ENCODE assay signal across 39 cellular contexts in genomic region chrX:140725500-140725899, GRCh38. TPM values are rescaled to one million over a fixed set of nuclear protein-coding genes. Genes with fewer than 3 reads are reported as not detected.
"Had no signal": no experiment of that assay in that cellular context is flagged by ENCODE, and none has a peak within 500 bp of the region (broad histone marks: within the 10 kb centered on the region; RNA-seq: fewer than 3 reads in every experiment).

No MANE protein-coding gene starts in this region.

- H3K27me3 Mint-ChIP-seq: activated B cell treated with CpG ODN at 0.5 μM for 24 hours; activated CD4-positive, alpha-beta memory T cell treated with anti-CD3 and anti-CD28 coated beads for 36 hours; activated CD4-positive, alpha-beta T cell treated with anti-CD3 and anti-CD28 coated beads, Interleukin-2, amount 10 ng/mL, durations not matched to agents 24 days and 14 days; activated CD8-positive, alpha-beta T cell treated with anti-CD3 and anti-CD28 coated beads for 36 hours; activated naive CD4-positive, alpha-beta T cell treated with anti-CD3 and anti-CD28 coated beads, Interleukin-2, amount 10 ng/mL, durations not matched to agents 7 days and 5 days; activated naive CD4-positive, alpha-beta T cell treated with anti-CD3 and anti-CD28 coated beads, Interleukin-2, amount 50 U/mL, for 24 hours; activated naive CD8-positive, alpha-beta T cell; activated naive CD8-positive, alpha-beta T cell treated with anti-CD3 and anti-CD28 coated beads, Interleukin-2, amount 10 ng/mL, durations not matched to agents 7 days and 5 days; activated naive CD8-positive, alpha-beta T cell treated with anti-CD3 and anti-CD28 coated beads, Interleukin-2, amount 50 U/mL, for 24 hours; brain; central memory CD8-positive, alpha-beta T cell had no signal

- H3K4me3 ChIP-seq: ascending aorta, cardiac muscle cell had no signal

- DNase-seq: activated B cell treated with CpG ODN at 0.5 μM for 24 hours; activated CD4-positive, alpha-beta memory T cell treated with anti-CD3 and anti-CD28 coated beads for 36 hours; activated CD4-positive, alpha-beta T cell treated with anti-CD3 and anti-CD28 coated beads for 4 hours; activated CD4-positive, alpha-beta T cell treated with anti-CD3 and anti-CD28 coated beads, Interleukin-2, amount 10 ng/mL, durations not matched to agents 24 days and 14 days; activated CD4-positive, alpha-beta T cell treated with anti-CD3 and anti-CD28 coated beads, Interleukin-2, amount 50 U/mL, for 1 hour; activated CD4-positive, alpha-beta T cell treated with anti-CD3 and anti-CD28 coated beads, Interleukin-2, amount 50 U/mL, for 4 hours; activated CD4-positive, CD25-positive, alpha-beta regulatory T cell treated with anti-CD3 and anti-CD28 coated beads, Interleukin-2, amount 50 U/mL, for 72 hours; activated CD8-positive, alpha-beta memory T cell treated with anti-CD3 and anti-CD28 coated beads, Interleukin-2, amount 50 U/mL, for 4 hours; activated CD8-positive, alpha-beta T cell treated with anti-CD3 and anti-CD28 coated beads for 36 hours; activated effector memory CD4-positive, alpha-beta T cell treated with Interleukin-2 at 50 U/mL for 16 hours; activated gamma-delta T cell; activated naive CD4-positive, alpha-beta T cell treated with anti-CD3 and anti-CD28 coated beads, Interleukin-2, amount 10 ng/mL, durations not matched to agents 7 days and 5 days; activated naive CD4-positive, alpha-beta T cell treated with Interleukin-2 at 50 U/mL for 16 hours; activated naive CD8-positive, alpha-beta T cell treated with anti-CD3 and anti-CD28 coated beads, Interleukin-2, amount 10 ng/mL, durations not matched to agents 7 days and 5 days; activated naive CD8-positive, alpha-beta T cell treated with anti-CD3 and anti-CD28 coated beads, Interleukin-2, amount 50 U/mL, for 24 hours; activated T-cell treated with anti-CD3 and anti-CD28 coated beads for 4 hours; activated T-cell treated with anti-CD3 and anti-CD28 coated beads, Interleukin-2, amount 50 U/mL, for 1 hour; activated T-cell treated with anti-CD3 and anti-CD28 coated beads, Interleukin-2, amount 50 U/mL, for 4 hours; activated T-cell treated with anti-CD3 and anti-CD28 coated beads, Interleukin-2, amount 50 U/mL, for 72 hours; amygdala; anterior cingulate cortex; caudate nucleus; cerebellar nuclear complex; T-helper 1 cell; T-helper 2 cell; T-helper 9 cell had no signal

- H3K36me3 Mint-ChIP-seq: activated CD4-positive, alpha-beta memory T cell treated with anti-CD3 and anti-CD28 coated beads for 36 hours; activated naive CD4-positive, alpha-beta T cell treated with anti-CD3 and anti-CD28 coated beads, Interleukin-2, amount 10 ng/mL, durations not matched to agents 7 days and 5 days; activated naive CD4-positive, alpha-beta T cell treated with anti-CD3 and anti-CD28 coated beads, Interleukin-2, amount 50 U/mL, for 24 hours; activated naive CD8-positive, alpha-beta T cell; activated naive CD8-positive, alpha-beta T cell treated with anti-CD3 and anti-CD28 coated beads, Interleukin-2, amount 10 ng/mL, durations not matched to agents 7 days and 5 days; brain had no signal

- H3K4me3 Mint-ChIP-seq: activated B cell treated with CpG ODN at 0.5 μM for 24 hours; activated CD4-positive, alpha-beta memory T cell treated with anti-CD3 and anti-CD28 coated beads for 36 hours; activated CD4-positive, alpha-beta T cell treated with anti-CD3 and anti-CD28 coated beads, Interleukin-2, amount 10 ng/mL, durations not matched to agents 24 days and 14 days; activated CD8-positive, alpha-beta T cell treated with anti-CD3 and anti-CD28 coated beads for 36 hours; activated naive CD4-positive, alpha-beta T cell treated with anti-CD3 and anti-CD28 coated beads, Interleukin-2, amount 10 ng/mL, durations not matched to agents 7 days and 5 days; activated naive CD4-positive, alpha-beta T cell treated with anti-CD3 and anti-CD28 coated beads, Interleukin-2, amount 50 U/mL, for 24 hours; activated naive CD8-positive, alpha-beta T cell; activated naive CD8-positive, alpha-beta T cell treated with anti-CD3 and anti-CD28 coated beads, Interleukin-2, amount 10 ng/mL, durations not matched to agents 7 days and 5 days; activated naive CD8-positive, alpha-beta T cell treated with anti-CD3 and anti-CD28 coated beads, Interleukin-2, amount 50 U/mL, for 24 hours; activated T-cell treated with anti-CD3 and anti-CD28 coated beads, Interleukin-2, amount 50 U/mL, for 4 hours; activated T-cell treated with anti-CD3 and anti-CD28 coated beads, Interleukin-2, amount 50 U/mL, for 72 hours; activated T-helper 1 cell treated with anti-CD3 and anti-CD28 coated beads, Interleukin-12 subunit alpha, Interleukin-12 subunit beta, Interleukin-2, Interleukin-4 antibody, amounts not matched to agents 30 ng/mL and 10 ng/mL and 1 ng/mL, durations not matched to agents 14 hours and 24 hours and 36 hours; brain; central memory CD8-positive, alpha-beta T cell; T-helper 1 cell treated with Interleukin-12 subunit alpha and Interleukin-12 subunit beta and Interleukin-4 antibody, amounts not matched to agents 30 μg/mL and 1 μg/mL, for 36 hours; T-helper 2 cell treated with Interferon-gamma antibody and Interleukin-4, amounts not matched to agents 5 μg/mL and 100 μg/mL, for 36 hours had no signal

- H3K36me3 ChIP-seq: ascending aorta, cardiac muscle cell had no signal

- H3K4me1 ChIP-seq: ascending aorta had no signal

- H3K27ac Mint-ChIP-seq: activated B cell treated with CpG ODN at 0.5 μM for 24 hours; activated CD4-positive, alpha-beta memory T cell treated with anti-CD3 and anti-CD28 coated beads for 36 hours; activated CD4-positive, alpha-beta T cell treated with anti-CD3 and anti-CD28 coated beads, Interleukin-2, amount 10 ng/mL, durations not matched to agents 24 days and 14 days; activated CD8-positive, alpha-beta T cell treated with anti-CD3 and anti-CD28 coated beads for 36 hours; activated naive CD4-positive, alpha-beta T cell treated with anti-CD3 and anti-CD28 coated beads, Interleukin-2, amount 10 ng/mL, durations not matched to agents 7 days and 5 days; activated naive CD4-positive, alpha-beta T cell treated with anti-CD3 and anti-CD28 coated beads, Interleukin-2, amount 50 U/mL, for 24 hours; activated naive CD8-positive, alpha-beta T cell; activated naive CD8-positive, alpha-beta T cell treated with anti-CD3 and anti-CD28 coated beads, Interleukin-2, amount 10 ng/mL, durations not matched to agents 7 days and 5 days; activated naive CD8-positive, alpha-beta T cell treated with anti-CD3 and anti-CD28 coated beads, Interleukin-2, amount 50 U/mL, for 24 hours; activated T-cell treated with anti-CD3 and anti-CD28 coated beads, Interleukin-2, amount 50 U/mL, for 72 hours; activated T-helper 1 cell treated with anti-CD3 and anti-CD28 coated beads, Interleukin-12 subunit alpha, Interleukin-12 subunit beta, Interleukin-2, Interleukin-4 antibody, amounts not matched to agents 30 ng/mL and 10 ng/mL and 1 ng/mL, durations not matched to agents 14 hours and 24 hours and 36 hours; activated T-helper 2 cell treated with anti-CD3 and anti-CD28 coated beads, Interferon-gamma antibody, Interleukin-2, Interleukin-4, amounts not matched to agents 10 μg/mL and 5 μg/mL and 100 μg/mL, durations not matched to agents 14 hours and 24 hours and 36 hours; brain; T-helper 1 cell treated with Interleukin-12 subunit alpha and Interleukin-12 subunit beta and Interleukin-4 antibody, amounts not matched to agents 30 μg/mL and 1 μg/mL, for 36 hours; T-helper 2 cell treated with Interferon-gamma antibody and Interleukin-4, amounts not matched to agents 5 μg/mL and 100 μg/mL, for 36 hours had no signal

- FAIRE-seq: TTC549 had no signal

- H3K9me3 Mint-ChIP-seq: activated B cell treated with CpG ODN at 0.5 μM for 24 hours; activated CD4-positive, alpha-beta memory T cell treated with anti-CD3 and anti-CD28 coated beads for 36 hours; activated CD4-positive, alpha-beta T cell treated with anti-CD3 and anti-CD28 coated beads, Interleukin-2, amount 10 ng/mL, durations not matched to agents 24 days and 14 days; activated CD8-positive, alpha-beta T cell treated with anti-CD3 and anti-CD28 coated beads for 36 hours; activated naive CD4-positive, alpha-beta T cell treated with anti-CD3 and anti-CD28 coated beads, Interleukin-2, amount 10 ng/mL, durations not matched to agents 7 days and 5 days; activated naive CD4-positive, alpha-beta T cell treated with anti-CD3 and anti-CD28 coated beads, Interleukin-2, amount 50 U/mL, for 24 hours; activated naive CD8-positive, alpha-beta T cell treated with anti-CD3 and anti-CD28 coated beads, Interleukin-2, amount 10 ng/mL, durations not matched to agents 7 days and 5 days; activated naive CD8-positive, alpha-beta T cell treated with anti-CD3 and anti-CD28 coated beads, Interleukin-2, amount 50 U/mL, for 24 hours; activated T-cell treated with anti-CD3 and anti-CD28 coated beads, Interleukin-2, amount 50 U/mL, for 4 hours; activated T-cell treated with anti-CD3 and anti-CD28 coated beads, Interleukin-2, amount 50 U/mL, for 72 hours; activated T-helper 1 cell treated with anti-CD3 and anti-CD28 coated beads, Interleukin-12 subunit alpha, Interleukin-12 subunit beta, Interleukin-2, Interleukin-4 antibody, amounts not matched to agents 30 ng/mL and 10 ng/mL and 1 ng/mL, durations not matched to agents 14 hours and 24 hours and 36 hours; activated T-helper 2 cell treated with anti-CD3 and anti-CD28 coated beads, Interferon-gamma antibody, Interleukin-2, Interleukin-4, amounts not matched to agents 10 μg/mL and 5 μg/mL and 100 μg/mL, durations not matched to agents 14 hours and 24 hours and 36 hours; brain; central memory CD8-positive, alpha-beta T cell; T-helper 1 cell treated with Interleukin-12 subunit alpha and Interleukin-12 subunit beta and Interleukin-4 antibody, amounts not matched to agents 30 μg/mL and 1 μg/mL, for 36 hours; T-helper 2 cell treated with Interferon-gamma antibody and Interleukin-4, amounts not matched to agents 5 μg/mL and 100 μg/mL, for 36 hours had no signal

- ATAC-seq: activated CD8-positive, alpha-beta T cell treated with anti-CD3 and anti-CD28 coated beads for 36 hours; activated naive CD8-positive, alpha-beta T cell treated with anti-CD3 and anti-CD28 coated beads, Interleukin-2, amount 50 U/mL, for 24 hours; activated T-cell treated with anti-CD3 and anti-CD28 coated beads, Interleukin-2, amount 50 U/mL, for 4 hours had no signal

- H3K4me1 Mint-ChIP-seq: activated B cell treated with CpG ODN at 0.5 μM for 24 hours; activated CD4-positive, alpha-beta T cell treated with anti-CD3 and anti-CD28 coated beads, Interleukin-2, amount 10 ng/mL, durations not matched to agents 24 days and 14 days; activated naive CD4-positive, alpha-beta T cell treated with anti-CD3 and anti-CD28 coated beads, Interleukin-2, amount 10 ng/mL, durations not matched to agents 7 days and 5 days; activated naive CD4-positive, alpha-beta T cell treated with anti-CD3 and anti-CD28 coated beads, Interleukin-2, amount 50 U/mL, for 24 hours; activated naive CD8-positive, alpha-beta T cell treated with anti-CD3 and anti-CD28 coated beads, Interleukin-2, amount 10 ng/mL, durations not matched to agents 7 days and 5 days; activated naive CD8-positive, alpha-beta T cell treated with anti-CD3 and anti-CD28 coated beads, Interleukin-2, amount 50 U/mL, for 24 hours; brain; central memory CD8-positive, alpha-beta T cell had no signal

- H3K9me3 ChIP-seq: ascending aorta had no signal

- H3K27ac ChIP-seq: ascending aorta, cardiac muscle cell, VCaP had no signal

RNA-seq across cellular contexts. Expression of gene LINC00632, which starts 15.9 kb away (rescaled TPM):
- total RNA-seq: activated CD8-positive, alpha-beta memory T cell treated with anti-CD3 and anti-CD28 coated beads for 36 hours; activated naive CD8-positive, alpha-beta T cell treated with anti-CD3 and anti-CD28 coated beads, Interleukin-2, amount 10 ng/mL, durations not matched to agents 7 days and 5 days had no signal
